In the genomic region with DNA sequence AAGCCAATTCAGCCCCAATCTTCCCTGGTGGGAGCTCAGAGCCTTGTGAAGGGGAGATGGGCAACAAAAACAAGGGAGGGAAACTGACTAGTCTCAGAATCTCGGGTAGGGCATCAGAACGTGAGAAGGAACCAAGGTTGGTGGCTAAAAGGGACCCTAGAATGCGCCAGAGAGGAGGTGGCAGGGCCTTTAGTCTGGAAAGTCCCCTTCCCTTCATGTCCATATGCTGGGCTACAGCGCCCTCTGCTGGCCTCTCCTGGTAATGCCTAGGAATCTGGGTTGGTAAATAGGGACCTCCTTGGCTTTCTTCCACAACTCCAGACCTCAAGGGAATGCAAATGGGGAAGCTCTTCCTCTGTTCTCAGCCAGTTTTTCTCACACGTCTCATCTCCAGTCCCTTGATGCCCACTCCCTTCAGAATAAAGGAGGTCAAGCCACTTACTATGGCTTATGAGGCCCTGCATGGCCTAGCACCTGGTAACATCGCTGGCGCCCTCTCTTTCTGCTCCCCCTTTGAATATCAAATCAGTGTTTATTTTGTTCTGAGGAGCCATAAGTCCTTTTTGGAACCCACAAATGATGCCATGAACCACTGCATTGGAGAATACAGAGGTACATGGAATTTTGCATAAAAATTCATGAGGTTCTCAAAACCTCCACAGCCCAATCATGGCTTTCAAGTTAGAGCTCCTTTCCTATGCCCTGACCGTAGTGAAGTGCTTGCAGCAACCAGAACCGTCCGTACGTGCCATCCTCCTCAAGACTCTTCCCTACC, we compare ENCODE assay signal across 8 cellular contexts. TPM values are rescaled to one million over a fixed set of nuclear protein-coding genes. Genes with fewer than 3 reads are reported as not detected.
DNase-seq lines count a peak whose midpoint lies in the region; ATAC-seq, FAIRE-seq and TF ChIP-seq lines count a peak whose summit lies in the region.

No MANE protein-coding gene starts in this region.

- H3K79me2 ChIP-seq in neural cell (replicated peaks; ENCODE audit: insufficient read depth, low read length), result peaks cover 10% of the 10 kb centered on the region

- H3K27ac Mint-ChIP-seq in activated T-helper 17 cell treated with anti-CD3 and anti-CD28 coated beads, Interleukin-2, amount 50 U/mL, for 72 hours, result peak overlapping the region; percentile 99
- peak overlapping the region; percentile 94 to 98 for H3K27ac Mint-ChIP-seq in stimulated activated naive CD8-positive, alpha-beta T cell treated with anti-CD3 and anti-CD28 coated beads, Interleukin-15, amount 100 ng/mL, for 72 hours

- no peak overlapping the region for H3K4me2 ChIP-seq in neural cell (ENCODE audit: low read length)

- no peak for TF ChIP-seq EP300 in neural cell (conservative IDR thresholded peaks at IDR 0.05; ENCODE audit: poor library complexity, severe bottlenecking)

- H3K9me3 Mint-ChIP-seq in activated T-helper 17 cell treated with anti-CD3 and anti-CD28 coated beads, Interleukin-2, amount 50 U/mL, for 72 hours, result no peaks in the 10 kb centered on the region
- H3K9me3 Mint-ChIP-seq in stimulated activated naive CD8-positive, alpha-beta T cell treated with anti-CD3 and anti-CD28 coated beads, Interleukin-15, amount 100 ng/mL, for 72 hours, result no peaks in the 10 kb centered on the region

- no peaks in the 10 kb centered on the region for H3K27me3 ChIP-seq in neural cell (ENCODE audit: insufficient read depth, low read depth, low read length)

- FAIRE-seq in GM12892 (lab: Jason Lieb, UNC), result peak; percentile 89

- ATAC-seq in activated T-helper 17 cell treated with anti-CD3 and anti-CD28 coated beads, Interleukin-2, amount 50 U/mL, for 72 hours (replicated peaks), result peak; percentile 60
- ATAC-seq in stimulated activated naive CD8-positive, alpha-beta T cell treated with anti-CD3 and anti-CD28 coated beads, Interleukin-15, amount 100 ng/mL, for 72 hours, result peak; percentile 69
- ATAC-seq in HG03159 (IDR thresholded peaks at IDR 0.05; ENCODE audit: unreplicated experiment), result no peak

- H3K9ac ChIP-seq in neural cell (ENCODE audit: low read length), result peak overlapping the region; percentile 90

- H3K4me1 Mint-ChIP-seq in activated T-helper 17 cell treated with anti-CD3 and anti-CD28 coated beads, Interleukin-2, amount 50 U/mL, for 72 hours, result peaks cover 60% of the 10 kb centered on the region
- H3K4me1 Mint-ChIP-seq in stimulated activated naive CD8-positive, alpha-beta T cell treated with anti-CD3 and anti-CD28 coated beads, Interleukin-15, amount 100 ng/mL, for 72 hours, result peaks cover 84% of the 10 kb centered on the region

- TF ChIP-seq POLR2A in GM12892 (IDR thresholded peaks at IDR 0.05; ENCODE audit: low read depth, low read length), result peak; percentile 67

- H2AFZ ChIP-seq in neural cell (ENCODE audit: low read depth, low read length), result no peak overlapping the region

- no peaks in the 10 kb centered on the region for H3K9me2 ChIP-seq in neural cell (ENCODE audit: insufficient read depth, low read length)

- no peaks in the 10 kb centered on the region for H3F3A ChIP-seq in neural cell (ENCODE audit: insufficient read depth, low read length, poor library complexity, severe bottlenecking)

- peak overlapping the region; percentile 97 for H3K4me3 Mint-ChIP-seq in activated T-helper 17 cell treated with anti-CD3 and anti-CD28 coated beads, Interleukin-2, amount 50 U/mL, for 72 hours
- H3K4me3 Mint-ChIP-seq in stimulated activated naive CD8-positive, alpha-beta T cell treated with anti-CD3 and anti-CD28 coated beads, Interleukin-15, amount 100 ng/mL, for 72 hours, result peak overlapping the region; percentile 88 to 99

- H3K36me3 Mint-ChIP-seq in activated T-helper 17 cell treated with anti-CD3 and anti-CD28 coated beads, Interleukin-2, amount 50 U/mL, for 72 hours (ENCODE audit: low read depth), result peaks cover 100% of the 10 kb centered on the region

- H3K36me3 ChIP-seq in neural cell (ENCODE audit: insufficient read depth, low read length), result no peaks in the 10 kb centered on the region

- H3K4me3 ChIP-seq in fibroblast of the aortic adventitia (ENCODE audit: low read depth, low read length) (peak overlapping the region; percentile 94), neural cell (ENCODE audit: low read length) (peak overlapping the region; percentile 79)

- DNase-seq in GM12892 (ENCODE audit: insufficient read length) (no peak), RPMI8226 (peak; percentile 76), fibroblast of the aortic adventitia (ENCODE audit: low read depth) (peak; percentile 93)
- DNase-seq in stimulated activated naive CD8-positive, alpha-beta T cell treated with anti-CD3 and anti-CD28 coated beads, Interleukin-15, amount 100 ng/mL, for 72 hours, result peak; percentile 89 to 90

- peak; percentile 75 for TF ChIP-seq RAD21 in neural cell (conservative IDR thresholded peaks at IDR 0.05)

- no peaks in the 10 kb centered on the region for H3K9me3 ChIP-seq in neural cell (ENCODE audit: low read length)

- no peaks in the 10 kb centered on the region for H4K20me1 ChIP-seq in neural cell (ENCODE audit: insufficient read depth)

- no peaks in the 10 kb centered on the region for H3K27me3 Mint-ChIP-seq in activated T-helper 17 cell treated with anti-CD3 and anti-CD28 coated beads, Interleukin-2, amount 50 U/mL, for 72 hours
- no peaks in the 10 kb centered on the region for H3K27me3 Mint-ChIP-seq in stimulated activated naive CD8-positive, alpha-beta T cell treated with anti-CD3 and anti-CD28 coated beads, Interleukin-15, amount 100 ng/mL, for 72 hours

- peak overlapping the region; percentile 94 for H3K27ac ChIP-seq in neural cell (ENCODE audit: low read length)

- TF ChIP-seq CTCF in LNCAP (IDR thresholded peaks at IDR 0.05) (peak; percentile 73), fibroblast of the aortic adventitia (IDR thresholded peaks at IDR 0.05; ENCODE audit: insufficient read depth, low read length) (peak; percentile 96), neural cell (IDR thresholded peaks at IDR 0.05; ENCODE audit: poor library complexity, severe bottlenecking) (peak; percentile 90)

TF ChIP-seq in neural cell, 6 proteins besides CTCF, POLR2A, EP300 and RAD21:
- TF ChIP-seq SMC3 (conservative IDR thresholded peaks at IDR 0.05; ENCODE audit: poor library complexity) (peak; percentile 73), MXI1 (conservative IDR thresholded peaks at IDR 0.05; ENCODE audit: poor library complexity, severe bottlenecking) (peak; percentile 15), EZH2 (IDR thresholded peaks at IDR 0.05; ENCODE audit: borderline replicate concordance, insufficient read depth, low read length, poor library complexity, severe bottlenecking) (no peak)

RNA-seq across cellular contexts. Expression of a gene that starts 1.3 kb away (rescaled TPM):
- polyA plus RNA-seq in GM12892 (2012; ENCODE audit: missing spikeins), result 12.6 TPM
- 10 to 100 TPM; 35.1 to 40.9 TPM for total RNA-seq in activated T-helper 17 cell treated with anti-CD3 and anti-CD28 coated beads, Interleukin-2, amount 50 U/mL, for 72 hours
- total RNA-seq in fibroblast of the aortic adventitia (ENCODE audit: low replicate concordance), result 7.9 and 11.4 TPM in 2 replicates
- polyA plus RNA-seq in neural cell, result 4.9 and 5.5 TPM in 2 replicates
- polyA minus RNA-seq in neural cell, result 8.1 and 10.2 TPM in 2 replicates

RNA-seq across cellular contexts. Expression of a gene that starts 44.5 kb away (rescaled TPM):
- polyA plus RNA-seq in GM12892 (2012; ENCODE audit: missing spikeins), result 128 TPM
- 100 to 1,000 TPM; 324 to 357 TPM for total RNA-seq in activated T-helper 17 cell treated with anti-CD3 and anti-CD28 coated beads, Interleukin-2, amount 50 U/mL, for 72 hours
- 98.4 and 108 TPM in 2 replicates for total RNA-seq in fibroblast of the aortic adventitia (ENCODE audit: low replicate concordance)
- 34.6 and 38.3 TPM in 2 replicates for polyA plus RNA-seq in neural cell
- 75.0 and 77.7 TPM in 2 replicates for polyA minus RNA-seq in neural cell

RNA-seq across cellular contexts. Expression of a gene that starts 45.1 kb away (rescaled TPM):
- 23.4 TPM for polyA plus RNA-seq in GM12892 (2012; ENCODE audit: missing spikeins)
- total RNA-seq in activated T-helper 17 cell treated with anti-CD3 and anti-CD28 coated beads, Interleukin-2, amount 50 U/mL, for 72 hours, result 100 to 1,000 TPM; 107 to 158 TPM
- total RNA-seq in fibroblast of the aortic adventitia (ENCODE audit: low replicate concordance), result 18.7 and 19.8 TPM in 2 replicates
- 0.10 TPM in 1 of 2 replicates, not detected in the other for polyA plus RNA-seq in neural cell
- 0.73 TPM in 1 of 2 replicates, not detected in the other for polyA minus RNA-seq in neural cell

RNA-seq across cellular contexts. Expression of a gene that starts 55.3 kb away (rescaled TPM):
- polyA plus RNA-seq in GM12892 (2012; ENCODE audit: missing spikeins), result 3.5 TPM
- total RNA-seq in activated T-helper 17 cell treated with anti-CD3 and anti-CD28 coated beads, Interleukin-2, amount 50 U/mL, for 72 hours, result 1 to 10 TPM; 6.7 to 9.5 TPM
- 0.25 and 4.5 TPM in 2 replicates for total RNA-seq in fibroblast of the aortic adventitia (ENCODE audit: low replicate concordance)
- polyA plus RNA-seq in neural cell, result 13.2 and 15.9 TPM in 2 replicates
- polyA minus RNA-seq in neural cell, result 7.1 and 7.8 TPM in 2 replicates
